In the genomic region with DNA sequence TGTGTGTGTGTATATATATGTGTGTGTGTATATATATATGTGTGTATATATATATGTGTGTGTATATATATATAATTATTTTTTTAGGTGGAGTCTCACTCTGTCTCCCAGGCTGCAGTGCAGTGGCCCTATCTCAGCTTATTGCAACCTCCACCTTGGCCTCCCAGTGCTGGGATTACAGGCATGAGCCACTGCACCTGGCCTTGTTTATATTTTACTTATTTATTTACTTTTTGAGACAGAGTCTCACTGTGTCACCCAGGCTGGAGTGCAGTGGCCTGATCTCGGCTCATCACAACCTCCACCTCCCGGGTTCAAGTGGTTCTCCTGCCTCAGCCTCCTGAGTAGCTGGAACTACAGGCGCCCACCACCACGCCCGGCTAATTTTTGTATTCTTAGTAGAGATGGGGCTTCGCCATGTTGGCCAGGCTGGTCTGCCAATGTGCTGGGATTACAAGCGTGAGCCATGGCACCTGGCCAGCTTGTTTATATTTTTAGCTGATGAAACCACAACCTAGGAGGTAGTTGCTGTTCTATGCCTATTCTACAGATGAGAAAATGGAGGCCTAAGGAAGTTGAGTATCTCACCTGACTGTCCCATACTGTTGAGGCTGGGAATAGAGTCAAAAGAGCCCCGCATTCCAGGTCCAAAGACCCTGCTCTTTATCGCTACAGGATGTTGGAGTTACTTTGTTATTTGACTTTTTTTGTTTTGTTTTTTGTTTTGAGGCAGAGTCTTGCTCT, we compare ENCODE assay signal across 10 cellular contexts. TPM values are rescaled to one million over a fixed set of nuclear protein-coding genes. Genes with fewer than 3 reads are reported as not detected.
A peak's percentile ranks its signal among the peaks of the same experiment; 100 is the strongest.
DNase-seq lines count a peak whose midpoint lies in the region; ATAC-seq, FAIRE-seq and TF ChIP-seq lines count a peak whose summit lies in the region.
"Not testable (repeated sequence)": the region's sequence is repeated elsewhere in the genome, so short reads cannot be mapped to it uniquely, and the experiment has no call there.
"Had no signal": no experiment of that assay in that cellular context is flagged by ENCODE, and none has a peak within 500 bp of the region (broad histone marks: within the 10 kb centered on the region; RNA-seq: fewer than 3 reads in every experiment).

No MANE protein-coding gene starts in this region.

- TF ChIP-seq POLR2A in K562 (conservative IDR thresholded peaks at IDR 0.05); testis (IDR thresholded peaks at IDR 0.05): not testable (repeated sequence)

- not testable (repeated sequence) for H3K9me3 ChIP-seq in Karpas-422 (ENCODE audit: low read length); K562 (replicated peaks; ENCODE audit: control insufficient read depth, insufficient read depth, low read depth, low read length); pancreas; testis

- POLR2A ChIA-PET in K562 (lab: Yijun Ruan, JAX), result interaction anchor here (1.0 to 1.8 kb wide), 3 partner anchors 8 to 124 kb away, joined by 5 to 6 read pairs (median 5); partner anchors contain the start of gene TNFSF9

- not testable (repeated sequence) for H3K36me3 ChIP-seq in Karpas-422 (ENCODE audit: insufficient read depth, low read length); K562 (ENCODE audit: control insufficient read depth, insufficient read depth, low read length); pancreas; testis (ENCODE audit: low read depth, missing control alignments)

- WGBS in K562 (ENCODE audit: insufficient coverage, low coverage, missing lambda C conversion rate), result 82% methylated on average over 9 of the region's 9 CpGs
- WGBS in pancreas, 2 donors, result 86 to 89% methylated on average over 9 of the region's 9 CpGs
- WGBS in testis, 2 donors, result 85 to 90% methylated on average over 9 of the region's 9 CpGs

- not testable (repeated sequence) for H3K4me1 ChIP-seq in Karpas-422 (ENCODE audit: low read length)
- peaks cover 7 to 21% of the 10 kb centered on the region in 2 experiments; a peak in 4 of 5 replicates for H3K4me1 ChIP-seq in K562 (replicated peaks in 1 of 2; ENCODE audit: control insufficient read depth in 2 of 2, insufficient read depth in 2 of 2, low read length in 2 of 2)
- peaks cover 0 to 10% (median 0%) of the 10 kb centered on the region in 3 donors for H3K4me1 ChIP-seq in pancreas
- peaks cover 28% of the 10 kb centered on the region for H3K4me1 ChIP-seq in testis

- CTCF ChIA-PET in K562 (lab: Yijun Ruan, JAX; ENCODE audit: low intra/inter-chr PET ratio), result not testable (repeated sequence)

- not testable (repeated sequence) for H3K27me3 ChIP-seq in Karpas-422 (ENCODE audit: low read length); K562 (ENCODE audit: control insufficient read depth in 2 of 2, insufficient read depth in 2 of 2, low read length in 2 of 2); dorsolateral prefrontal cortex; pancreas; testis

- not testable (repeated sequence) for FAIRE-seq in K562 (lab: Jason Lieb, UNC); pancreas (lab: Jason Lieb, UNC)

- not testable (repeated sequence) for H3K9me1 ChIP-seq in K562 (ENCODE audit: control insufficient read depth, insufficient read depth, low read length)

- TF ChIP-seq RAD21 in K562 (CRISPR knock-in tag; conservative IDR thresholded peaks at IDR 0.05 in 1 of 2, IDR thresholded peaks at IDR 0.05 in 1 of 2), result not testable (repeated sequence)

- in situ Hi-C loops in K562 (cut with MboI), result not testable (repeated sequence)

- BruUV-seq in K562 (replicated peaks; lab: Mats Ljungman, UMichigan), result not testable (repeated sequence)

- intact Hi-C loops in K562 (cut with micrococcal nuclease); dorsolateral prefrontal cortex (cut with DNase I); pancreas (cut with DNase I); testis (cut with DNase I; ENCODE audit: low total_unique reads): not testable (repeated sequence)

- H3K9me2 ChIP-seq in Karpas-422 (replicated peaks; ENCODE audit: insufficient read depth, low read length), result not testable (repeated sequence)

- not testable (repeated sequence) for TF ChIP-seq EP300 in K562 (IDR thresholded peaks at IDR 0.05; ENCODE audit: low read length)

- not testable (repeated sequence) for H3K4me3 ChIP-seq in Karpas-422 (ENCODE audit: low read length); K562; pancreas; testis
- peak overlapping the region in 3 of 59 donors; percentile 3 to 41 (median 26) for H3K4me3 ChIP-seq in dorsolateral prefrontal cortex

- not testable (repeated sequence) for H4K20me1 ChIP-seq in Karpas-422 (ENCODE audit: insufficient read depth, low read depth, low read length); K562 (replicated peaks; ENCODE audit: control insufficient read depth, insufficient read depth, low read length)

- TF ChIP-seq CTCF in 22Rv1 (IDR thresholded peaks at IDR 0.05); K562 (IDR thresholded peaks at IDR 0.05 in 2 of 3, conservative IDR thresholded peaks at IDR 0.05 in 1 of 3; ENCODE audit: insufficient read depth in 2 of 3, low read depth in 1 of 3, low read length in 3 of 3); dorsolateral prefrontal cortex (IDR thresholded peaks at IDR 0.05 in 54 of 56, conservative IDR thresholded peaks at IDR 0.05 in 2 of 56; ENCODE audit: low read depth in 1 of 56, partially characterized antibody in 56 of 56); pancreas (IDR thresholded peaks at IDR 0.05); testis (IDR thresholded peaks at IDR 0.05): not testable (repeated sequence)

- ATAC-seq in K562, pancreas: not testable (repeated sequence)

- DNase-seq in Karpas-422 (peak; percentile 35), RPMI8226 (peak; percentile 85), dorsolateral prefrontal cortex (peak in 1 of 10 donors; percentile 49)
- not testable (repeated sequence) for DNase-seq in K562 (ENCODE audit: extremely low read depth in 1 of 4, low spot score in 3 of 4); pancreas; testis

- not testable (repeated sequence) for H3K4me2 ChIP-seq in Karpas-422 (ENCODE audit: low read depth, low read length, poor library complexity, severe bottlenecking); K562 (ENCODE audit: insufficient read depth, low read length)

- not testable (repeated sequence) for H3K79me2 ChIP-seq in Karpas-422 (ENCODE audit: low read length); K562 (ENCODE audit: control insufficient read depth, insufficient read depth, low read length)

- 0 out of 2 replicates have a peak overlapping the region, but pooled peaks have one; percentile 7 for H3K27ac ChIP-seq in 22Rv1
- H3K27ac ChIP-seq in Karpas-422 (ENCODE audit: low read length); K562 (ENCODE audit: extremely low read depth, low read depth, low read length): not testable (repeated sequence)
- H3K27ac ChIP-seq in dorsolateral prefrontal cortex, result peak overlapping the region; percentile 59 to 100 (median 98)
- peak overlapping the region in 3 of 4 donors; percentile 68 to 82 (median 75) for H3K27ac ChIP-seq in pancreas
- peak overlapping the region; percentile 55 to 75 for H3K27ac ChIP-seq in testis

- H2AFZ ChIP-seq in Karpas-422 (ENCODE audit: low read length); K562 (ENCODE audit: low read depth, low read length): not testable (repeated sequence)

- H3K9ac ChIP-seq in Karpas-422 (ENCODE audit: low read length); K562 (ENCODE audit: insufficient read depth in 1 of 2, low read depth in 2 of 2, low read length in 2 of 2): not testable (repeated sequence)

RNA-seq across cellular contexts. Expression of gene TUBB4A, which starts 6.1 kb away (rescaled TPM):
- 0.45 and 0.83 TPM in 2 replicates for total RNA-seq in Karpas-422 (2014; rRNA removed; shearing (Covaris generic); ENCODE audit: low replicate concordance)
- 0.95 and 1.9 TPM in 2 replicates for total RNA-seq in K562 (2011; cell fraction: chromatin; rRNA removed; ENCODE audit: low replicate concordance)
- total RNA-seq in K562 (2011; cell fraction: nucleolus; rRNA removed), result 1.3 and 1.7 TPM in 2 replicates
- total RNA-seq in K562 (2011; cell fraction: nucleoplasm; rRNA removed), result 1.5 and 2.5 TPM in 2 replicates
- 1.0 and 1.5 TPM in 2 replicates for total RNA-seq in K562 (2014; rRNA removed)
- 0.26 and 0.44 TPM in 2 replicates for total RNA-seq in K562 (2014; rRNA removed; fragmentation: Illumina TruSeq; extraction: Trizol)
- total RNA-seq in K562 (2015; rRNA removed; fragmentation: Illumina TruSeq; extraction: Trizol), result 0.62 and 0.68 TPM in 2 replicates
- total RNA-seq in K562 (2021), result 6.2 and 7.0 TPM in 2 replicates
- 0.75 and 0.81 TPM in 2 replicates for polyA plus RNA-seq in K562 (2011; rRNA removed)
- polyA plus RNA-seq in K562 (2011; cell fraction: cytosol; rRNA removed), result 2.2 and 3.2 TPM in 2 replicates
- 0.86 and 1.5 TPM in 2 replicates for polyA plus RNA-seq in K562 (2011; cell fraction: nucleus; rRNA removed)
- polyA plus RNA-seq in K562 (2012), result 5.6 and 11.4 TPM in 2 replicates
- polyA plus RNA-seq in K562 (2014; fragmentation: Illumina TruSeq; extraction: Trizol), result 2.9 and 3.9 TPM in 2 replicates
- under 1 TPM; 0.14 to 0.15 TPM for polyA plus RNA-seq in K562 (2014; fragmentation: Nextera tagmentation; extraction: Ambion mirVana)
- 1.7 TPM in 2 replicates for polyA plus RNA-seq in K562 (2014; rRNA removed)
- 0.51 and 1.4 TPM in 2 replicates for polyA minus RNA-seq in K562 (2011; rRNA and poly(A)+ RNA removed)
- 8.2 and 9.8 TPM in 2 replicates for polyA minus RNA-seq in K562 (2011; cell fraction: cytosol; rRNA and poly(A)+ RNA removed)
- polyA minus RNA-seq in K562 (2011; cell fraction: nucleus; rRNA and poly(A)+ RNA removed), result 0.81 and 2.2 TPM in 2 replicates
- total RNA-seq in dorsolateral prefrontal cortex, result 1,000 to 10,000 TPM in 16 of 120 experiments, 100 to 1,000 TPM in 104; 306 to 1,743 (median 779) TPM
- total RNA-seq in pancreas, result 1 to 10 TPM; 1.1 to 5.5 (median 2.7) TPM
- polyA plus RNA-seq in pancreas, result 1 to 10 TPM; 1.3 to 3.5 TPM
- 100 to 1,000 TPM; 217 to 277 TPM for total RNA-seq in testis
- 205 TPM for polyA plus RNA-seq in testis (ENCODE audit: insufficient read depth, low read depth, low replicate concordance)
- polyA plus RNA-seq: AG04450, CD14-positive monocyte had no signal

RNA-seq across cellular contexts. Expression of gene TNFSF9, which starts 22.6 kb away (rescaled TPM):
- total RNA-seq in Karpas-422 (2014; rRNA removed; shearing (Covaris generic); ENCODE audit: low replicate concordance), result 10.3 and 14.5 TPM in 2 replicates
- 5.5 and 15.4 TPM in 2 replicates for total RNA-seq in K562 (2011; cell fraction: chromatin; rRNA removed; ENCODE audit: low replicate concordance)
- total RNA-seq in K562 (2011; cell fraction: nucleolus; rRNA removed), result 19.5 and 27.3 TPM in 2 replicates
- total RNA-seq in K562 (2011; cell fraction: nucleoplasm; rRNA removed), result 20.7 and 24.7 TPM in 2 replicates
- total RNA-seq in K562 (2014; rRNA removed) (13.8 and 17.7 TPM in 2 replicates), K562 (2014; rRNA removed; fragmentation: Illumina TruSeq; extraction: Trizol) (6.5 TPM in 2 replicates), K562 (2015; rRNA removed; fragmentation: Illumina TruSeq; extraction: Trizol) (6.2 and 7.6 TPM in 2 replicates), K562 (2021) (17.9 and 18.9 TPM in 2 replicates), dorsolateral prefrontal cortex (10 to 100 TPM in 3 of 120 experiments, 1 to 10 TPM in 117; 2.4 to 16.3 (median 4.8) TPM), pancreas (1 to 10 TPM in 1 of 6 donors, under 1 TPM in 3, not detected in 2; 0.12 to 1.1 (median 0.20) TPM), testis (1 to 10 TPM; 5.7 to 8.4 TPM)
- polyA plus RNA-seq in K562 (2011; rRNA removed) (15.1 and 19.2 TPM in 2 replicates), K562 (2014; fragmentation: Illumina TruSeq; extraction: Trizol) (4.7 and 6.4 TPM in 2 replicates), K562 (2014; fragmentation: Nextera tagmentation; extraction: Ambion mirVana) (1 to 10 TPM; 1.4 to 2.1 TPM), K562 (2014; rRNA removed) (9.8 and 11.9 TPM in 2 replicates), pancreas (not detected), testis (ENCODE audit: insufficient read depth, low read depth, low replicate concordance) (3.1 TPM)
- 20.1 and 36.9 TPM in 2 replicates for polyA plus RNA-seq in K562 (2011; cell fraction: cytosol; rRNA removed)
- polyA plus RNA-seq in K562 (2011; cell fraction: nucleus; rRNA removed), result 11.4 and 12.1 TPM in 2 replicates
- polyA plus RNA-seq in K562 (2012), result 14.1 and 19.0 TPM in 2 replicates
- polyA minus RNA-seq in K562 (2011; rRNA and poly(A)+ RNA removed), result 5.3 and 5.5 TPM in 2 replicates
- polyA minus RNA-seq in K562 (2011; cell fraction: cytosol; rRNA and poly(A)+ RNA removed), result 11.5 and 17.7 TPM in 2 replicates
- 5.0 and 6.9 TPM in 2 replicates for polyA minus RNA-seq in K562 (2011; cell fraction: nucleus; rRNA and poly(A)+ RNA removed)

RNA-seq across cellular contexts. Expression of gene DENND1C, which starts 26.6 kb away (rescaled TPM):
- 19.2 and 32.0 TPM in 2 replicates for total RNA-seq in Karpas-422 (2014; rRNA removed; shearing (Covaris generic); ENCODE audit: low replicate concordance)
- total RNA-seq in K562 (2011; cell fraction: chromatin; rRNA removed; ENCODE audit: low replicate concordance), result 0.69 TPM in 2 replicates
- 0.39 and 0.67 TPM in 2 replicates for total RNA-seq in K562 (2011; cell fraction: nucleolus; rRNA removed)
- 0.37 TPM in 1 of 2 replicates, not detected in the other for total RNA-seq in K562 (2011; cell fraction: nucleoplasm; rRNA removed)
- total RNA-seq in K562 (2014; rRNA removed), result 0.09 and 0.16 TPM in 2 replicates
- 0.18 TPM in 1 of 2 replicates, not detected in the other for total RNA-seq in K562 (2014; rRNA removed; fragmentation: Illumina TruSeq; extraction: Trizol)
- 0.15 and 0.43 TPM in 2 replicates for total RNA-seq in K562 (2015; rRNA removed; fragmentation: Illumina TruSeq; extraction: Trizol)
- 0.49 and 0.78 TPM in 2 replicates for total RNA-seq in K562 (2021)
- polyA plus RNA-seq in K562 (2011; rRNA removed), result 0.29 and 1.1 TPM in 2 replicates
- polyA plus RNA-seq in K562 (2011; cell fraction: cytosol; rRNA removed), result 0.54 and 0.91 TPM in 2 replicates
- polyA plus RNA-seq in K562 (2011; cell fraction: nucleus; rRNA removed), result 2.0 and 3.1 TPM in 2 replicates
- 0.68 and 1.4 TPM in 2 replicates for polyA plus RNA-seq in K562 (2012)
- polyA plus RNA-seq in K562 (2014; fragmentation: Illumina TruSeq; extraction: Trizol), result 0.33 and 0.34 TPM in 2 replicates
- polyA plus RNA-seq in K562 (2014; fragmentation: Nextera tagmentation; extraction: Ambion mirVana), result under 1 TPM in 1 of 2 experiments, not detected in 1; 0.03 TPM
- 0.19 and 1.2 TPM in 2 replicates for polyA plus RNA-seq in K562 (2014; rRNA removed)
- polyA minus RNA-seq in K562 (2011; rRNA and poly(A)+ RNA removed), result 0.09 TPM in 1 of 2 replicates, not detected in the other
- polyA minus RNA-seq in K562 (2011; cell fraction: cytosol; rRNA and poly(A)+ RNA removed), result not detected in 2 replicates
- 0.27 and 0.78 TPM in 2 replicates for polyA minus RNA-seq in K562 (2011; cell fraction: nucleus; rRNA and poly(A)+ RNA removed)
- total RNA-seq in dorsolateral prefrontal cortex, result 1 to 10 TPM in 117 of 120 experiments, under 1 TPM in 3; 0.65 to 5.4 (median 2.4) TPM
- total RNA-seq in pancreas, result 1 to 10 TPM in 3 of 6 donors, under 1 TPM in 3; 0.51 to 3.2 (median 1.1) TPM
- polyA plus RNA-seq in pancreas, result 1 to 10 TPM; 2.1 to 2.8 TPM
- 1 to 10 TPM; 1.9 to 3.2 TPM for total RNA-seq in testis
- 2.9 TPM for polyA plus RNA-seq in testis (ENCODE audit: insufficient read depth, low read depth, low replicate concordance)
- polyA plus RNA-seq: AG04450 had no signal

RNA-seq across cellular contexts. Expression of gene CRB3, which starts 44.1 kb away (rescaled TPM):
- total RNA-seq in Karpas-422 (2014; rRNA removed; shearing (Covaris generic); ENCODE audit: low replicate concordance), result 0.34 TPM in 1 of 2 replicates, not detected in the other
- 0.21 TPM in 1 of 2 replicates, not detected in the other for total RNA-seq in K562 (2011; cell fraction: chromatin; rRNA removed; ENCODE audit: low replicate concordance)
- not detected in 2 replicates for total RNA-seq in K562 (2011; cell fraction: nucleolus; rRNA removed)
- not detected in 2 replicates for total RNA-seq in K562 (2011; cell fraction: nucleoplasm; rRNA removed)
- 0.57 TPM in 1 of 2 replicates, not detected in the other for total RNA-seq in K562 (2014; rRNA removed)
- not detected in 2 replicates for total RNA-seq in K562 (2014; rRNA removed; fragmentation: Illumina TruSeq; extraction: Trizol)
- total RNA-seq in K562 (2015; rRNA removed; fragmentation: Illumina TruSeq; extraction: Trizol), result not detected in 2 replicates
- total RNA-seq in K562 (2021), result 0.49 and 0.65 TPM in 2 replicates
- 0.11 TPM in 1 of 2 replicates, not detected in the other for polyA plus RNA-seq in K562 (2011; rRNA removed)
- 0.18 TPM in 1 of 2 replicates, not detected in the other for polyA plus RNA-seq in K562 (2011; cell fraction: cytosol; rRNA removed)
- 0.17 TPM in 1 of 2 replicates, not detected in the other for polyA plus RNA-seq in K562 (2011; cell fraction: nucleus; rRNA removed)
- 0.13 and 0.15 TPM in 2 replicates for polyA plus RNA-seq in K562 (2012)
- not detected in 2 replicates for polyA plus RNA-seq in K562 (2014; fragmentation: Illumina TruSeq; extraction: Trizol)
- polyA plus RNA-seq in K562 (2014; fragmentation: Nextera tagmentation; extraction: Ambion mirVana), result not detected
- 0.18 TPM in 1 of 2 replicates, not detected in the other for polyA plus RNA-seq in K562 (2014; rRNA removed)
- polyA minus RNA-seq in K562 (2011; rRNA and poly(A)+ RNA removed), result not detected in 2 replicates
- polyA minus RNA-seq in K562 (2011; cell fraction: cytosol; rRNA and poly(A)+ RNA removed), result not detected in 2 replicates
- not detected in 2 replicates for polyA minus RNA-seq in K562 (2011; cell fraction: nucleus; rRNA and poly(A)+ RNA removed)
- 1 to 10 TPM in 23 of 120 experiments, under 1 TPM in 49, not detected in 48; 0.36 to 2.8 (median 0.83) TPM for total RNA-seq in dorsolateral prefrontal cortex
- total RNA-seq in pancreas, result 10 to 100 TPM; 22.0 to 37.7 (median 26.4) TPM
- 10 to 100 TPM; 28.5 to 28.7 TPM for polyA plus RNA-seq in pancreas
- 1 to 10 TPM; 1.2 to 2.0 TPM for total RNA-seq in testis
- polyA plus RNA-seq in testis (ENCODE audit: insufficient read depth, low read depth, low replicate concordance), result 2.3 TPM
- total RNA-seq: A673 had no signal
- polyA plus RNA-seq: AG04450, CD14-positive monocyte had no signal

RNA-seq across cellular contexts. Expression of gene SLC25A23, which starts 48.6 kb away (rescaled TPM):
- total RNA-seq in Karpas-422 (2014; rRNA removed; shearing (Covaris generic); ENCODE audit: low replicate concordance), result 32.1 and 44.7 TPM in 2 replicates
- total RNA-seq in K562 (2011; cell fraction: chromatin; rRNA removed; ENCODE audit: low replicate concordance), result 29.1 and 59.8 TPM in 2 replicates
- 30.5 and 33.7 TPM in 2 replicates for total RNA-seq in K562 (2011; cell fraction: nucleolus; rRNA removed)
- total RNA-seq in K562 (2011; cell fraction: nucleoplasm; rRNA removed), result 23.0 and 27.6 TPM in 2 replicates
- 40.4 and 57.2 TPM in 2 replicates for total RNA-seq in K562 (2014; rRNA removed)
- total RNA-seq in K562 (2014; rRNA removed; fragmentation: Illumina TruSeq; extraction: Trizol), result 26.2 and 26.6 TPM in 2 replicates
- 25.8 and 26.0 TPM in 2 replicates for total RNA-seq in K562 (2015; rRNA removed; fragmentation: Illumina TruSeq; extraction: Trizol)
- 72.0 and 75.1 TPM in 2 replicates for total RNA-seq in K562 (2021)
- 18.7 and 20.9 TPM in 2 replicates for polyA plus RNA-seq in K562 (2011; rRNA removed)
- 26.3 and 40.4 TPM in 2 replicates for polyA plus RNA-seq in K562 (2011; cell fraction: cytosol; rRNA removed)
- polyA plus RNA-seq in K562 (2011; cell fraction: nucleus; rRNA removed), result 29.0 and 43.3 TPM in 2 replicates
- polyA plus RNA-seq in K562 (2012), result 50.5 and 59.9 TPM in 2 replicates
- polyA plus RNA-seq in K562 (2014; fragmentation: Illumina TruSeq; extraction: Trizol), result 64.3 and 70.5 TPM in 2 replicates
- 1 to 10 TPM; 6.1 to 6.5 TPM for polyA plus RNA-seq in K562 (2014; fragmentation: Nextera tagmentation; extraction: Ambion mirVana)
- polyA plus RNA-seq in K562 (2014; rRNA removed), result 44.3 and 47.5 TPM in 2 replicates
- 11.8 and 15.9 TPM in 2 replicates for polyA minus RNA-seq in K562 (2011; rRNA and poly(A)+ RNA removed)
- 43.9 and 56.2 TPM in 2 replicates for polyA minus RNA-seq in K562 (2011; cell fraction: cytosol; rRNA and poly(A)+ RNA removed)
- polyA minus RNA-seq in K562 (2011; cell fraction: nucleus; rRNA and poly(A)+ RNA removed), result 8.1 and 11.1 TPM in 2 replicates
- total RNA-seq in dorsolateral prefrontal cortex, result 100 to 1,000 TPM; 113 to 321 (median 206) TPM
- 10 to 100 TPM; 16.3 to 39.4 (median 20.0) TPM for total RNA-seq in pancreas
- 10 to 100 TPM; 19.8 to 22.7 TPM for polyA plus RNA-seq in pancreas
- total RNA-seq in testis, result 10 to 100 TPM; 34.3 to 38.5 TPM
- 26.9 TPM for polyA plus RNA-seq in testis (ENCODE audit: insufficient read depth, low read depth, low replicate concordance)

Comparison
In these comparisons a context has a peak if more than half of its experiments do, and no peak if none do; other contexts are left out.
1. RNA of gene TUBB4A, which starts 6.1 kb away (total RNA-seq): 306 to 1,743 TPM in dorsolateral prefrontal cortex and 217 to 277 TPM in testis; 1.1 to 5.5 TPM in pancreas, 0.26 to 7.0 TPM in K562 and 0.45 to 0.83 TPM in Karpas-422; every median in the first group is over 10 times any median in the second.